Comparison of ENCODE assay signal across 16 cellular contexts in genomic region chr20:18738055-18738454, GRCh38.
DNase-seq lines count a peak whose midpoint lies in the region; FAIRE-seq and TF ChIP-seq lines count a peak whose summit lies in the region.
"Had no signal": no experiment of that assay in that cellular context is flagged by ENCODE, and none has a peak within 500 bp of the region (broad histone marks: within the 10 kb centered on the region; RNA-seq: fewer than 3 reads in every experiment).

No MANE protein-coding gene starts in this region.

- CTCF ChIA-PET in CD8-positive, alpha-beta memory T cell (lab: Charles Lee) = no interaction called here
- CTCF ChIA-PET in HEK293 (lab: Yijun Ruan, JAX) = interaction anchor here (0.7 kb wide), 1 partner anchor 852 kb away, joined by 4 read pairs; no protein-coding TSS in a partner anchor

- no peak for TF ChIP-seq CTCF in HEK293 (tag by site-specific recombination; IDR thresholded peaks at IDR 0.05)
- no peak for TF ChIP-seq CTCF in tibial artery (IDR thresholded peaks at IDR 0.05)

- no peak overlapping the region for H4K91ac ChIP-seq in mesenchymal stem cell (ENCODE audit: low read length)

- H3K4me3 ChIP-seq in CD8-positive, alpha-beta memory T cell (ENCODE audit: low read length) = no peak overlapping the region
- H3K4me3 ChIP-seq in HEK293 (ENCODE audit: low read depth, low read length) (no peak overlapping the region), mesenchymal stem cell (ENCODE audit: insufficient read depth in 1 of 2, low read depth in 1 of 2, low read length in 2 of 2) (no peak overlapping the region), tibial artery (no peak overlapping the region)
- H3K4me3 ChIP-seq: coronary artery had no signal

- WGBS in mesenchymal stem cell = 86% methylated on average over 5 of the region's 5 CpGs

- peaks cover 0 to 2% of the 10 kb centered on the region in 2 donors for H3K27me3 Mint-ChIP-seq in CD8-positive, alpha-beta memory T cell

- H3K27ac ChIP-seq in CD8-positive, alpha-beta memory T cell (ENCODE audit: low read depth, low read length) = peak overlapping the region; percentile 18
- H3K27ac ChIP-seq in HEK293 (ENCODE audit: extremely low read depth, low read depth, low read length) (no peak overlapping the region), angular gyrus (ENCODE audit: low read depth, low read length) (peak overlapping the region; percentile 19), mesenchymal stem cell (ENCODE audit: low read length, poor library complexity, severe bottlenecking) (no peak overlapping the region), tibial artery (no peak overlapping the region)
- H3K27ac ChIP-seq: coronary artery, HL-60 had no signal

- POLR2A ChIA-PET in CD8-positive, alpha-beta memory T cell (lab: Charles Lee) = no interaction called here
- POLR2A ChIA-PET in HEK293 (lab: Yijun Ruan, JAX) = no interaction called here

- intact Hi-C loops in tibial artery (cut with DNase I; ENCODE audit: low total_unique reads) = no loop called here

- no peak overlapping the region for H3K23ac ChIP-seq in mesenchymal stem cell (ENCODE audit: low read length in 2 of 2)

- H3K9ac ChIP-seq in mesenchymal stem cell (ENCODE audit: low read length) = no peak overlapping the region

- H3K27ac Mint-ChIP-seq in CD8-positive, alpha-beta memory T cell = peak overlapping the region; percentile 50 to 94 (median 82)

- H3K4me1 Mint-ChIP-seq in CD8-positive, alpha-beta memory T cell = peaks cover 28 to 51% (median 50%) of the 10 kb centered on the region in 3 donors

- H2BK120ac ChIP-seq in mesenchymal stem cell (ENCODE audit: low read depth, low read length) = no peak overlapping the region

- FAIRE-seq in GM12892 (lab: Jason Lieb, UNC) = no peak

- H3K4me2 ChIP-seq in mesenchymal stem cell (ENCODE audit: low read length, poor library complexity, severe bottlenecking) = no peak overlapping the region

- peaks cover 16% of the 10 kb centered on the region for H3K79me1 ChIP-seq in mesenchymal stem cell (replicated peaks; ENCODE audit: low read length, poor library complexity, severe bottlenecking)

- DNase-seq in CD8-positive, alpha-beta memory T cell = peak in 3 of 5 donors; percentile 15 to 77 (median 47)
- DNase-seq in mesenchymal stem cell (peak; percentile 19), GM12892 (ENCODE audit: insufficient read length) (no peak), GF-D8 (lab: John Stamatoyannopoulos, UW) (no peak), tibial artery (no peak)
- DNase-seq: activated CD4-positive, CD25-positive, alpha-beta regulatory T cell treated with anti-CD3 and anti-CD28 coated beads, Interleukin-2, amount 50 U/mL, for 72 hours; activated naive CD4-positive, alpha-beta T cell treated with anti-CD3 and anti-CD28 coated beads, Interleukin-2, amount 50 U/mL, for 16 hours; glutamatergic neuron; NCI-H1048; NCI-H446 treated with DMSO at 0.1 percent for 48 hours; occipital lobe; stimulated activated CD4-positive, alpha-beta T cell treated with anti-CD3 and anti-CD28 coated beads, Interleukin-15, amount 100 ng/mL, for 24 hours had no signal

- no peak overlapping the region for H2AK5ac ChIP-seq in mesenchymal stem cell (ENCODE audit: low read length, severe bottlenecking)

- peak overlapping the region in 6 of 7 donors; percentile 22 to 82 (median 42) for H3K4me3 Mint-ChIP-seq in CD8-positive, alpha-beta memory T cell

- H3K27me3 ChIP-seq in CD8-positive, alpha-beta memory T cell (ENCODE audit: insufficient read depth, low read length, poor library complexity, severe bottlenecking) = no peaks in the 10 kb centered on the region
- H3K27me3 ChIP-seq in mesenchymal stem cell (ENCODE audit: control insufficient read depth in 1 of 2, insufficient read depth in 1 of 2, low read length in 2 of 2) = no peaks in the 10 kb centered on the region
- no peaks in the 10 kb centered on the region for H3K27me3 ChIP-seq in tibial artery

- no peak overlapping the region for H3K4ac ChIP-seq in mesenchymal stem cell (ENCODE audit: low read depth in 1 of 2, low read length in 2 of 2)

- no peak overlapping the region for H2BK5ac ChIP-seq in mesenchymal stem cell (ENCODE audit: low read depth, low read length, poor library complexity, severe bottlenecking)

- no peak overlapping the region for H2AFZ ChIP-seq in mesenchymal stem cell (ENCODE audit: low read depth, low read length)

- no peak overlapping the region for H3K14ac ChIP-seq in mesenchymal stem cell (ENCODE audit: low read length in 2 of 2)

- H3K9me3 Mint-ChIP-seq in CD8-positive, alpha-beta memory T cell = no peaks in the 10 kb centered on the region

- no peak overlapping the region for H3K18ac ChIP-seq in mesenchymal stem cell (ENCODE audit: low read depth in 1 of 2, low read length in 2 of 2)

- no peak overlapping the region for H2BK15ac ChIP-seq in mesenchymal stem cell (ENCODE audit: low read depth, poor library complexity, severe bottlenecking)

- H3K36me3 ChIP-seq in CD8-positive, alpha-beta memory T cell (ENCODE audit: insufficient read depth, low read length) = no peaks in the 10 kb centered on the region
- H3K36me3 ChIP-seq in HEK293 (ENCODE audit: control insufficient read depth in 2 of 2, insufficient read depth in 1 of 2, low read length in 2 of 2) = no peaks in the 10 kb centered on the region
- no peaks in the 10 kb centered on the region for H3K36me3 ChIP-seq in mesenchymal stem cell (ENCODE audit: control insufficient read depth in 1 of 2, insufficient read depth in 2 of 2, low read depth in 1 of 2, low read length in 2 of 2)
- no peaks in the 10 kb centered on the region for H3K36me3 ChIP-seq in tibial artery

- no peak overlapping the region for H4K8ac ChIP-seq in mesenchymal stem cell (ENCODE audit: low read length)

- no peak overlapping the region for H2BK12ac ChIP-seq in mesenchymal stem cell (ENCODE audit: low read length in 2 of 2)

- H3K4me1 ChIP-seq in CD8-positive, alpha-beta memory T cell (ENCODE audit: insufficient read depth, low read length) = peaks cover 18% of the 10 kb centered on the region
- no peaks in the 10 kb centered on the region; the same call in 1 of the 2 replicates for H3K4me1 ChIP-seq in HEK293 (ENCODE audit: control insufficient read depth, insufficient read depth, low read length)
- H3K4me1 ChIP-seq in mesenchymal stem cell (ENCODE audit: control insufficient read depth, insufficient read depth, low read depth, low read length) = no peaks in the 10 kb centered on the region
- H3K4me1 ChIP-seq in tibial artery = peaks cover 0 to 18% (median 9%) of the 10 kb centered on the region in 4 donors

- TF ChIP-seq POLR2A in GM12892 (IDR thresholded peaks at IDR 0.05; ENCODE audit: low read depth, low read length) = no peak

- H3K36me3 Mint-ChIP-seq in CD8-positive, alpha-beta memory T cell = peaks cover 0 to 8% (median 8%) of the 10 kb centered on the region in 3 donors

- no peaks in the 10 kb centered on the region for H3K9me3 ChIP-seq in CD8-positive, alpha-beta memory T cell (ENCODE audit: low read length)
- H3K9me3 ChIP-seq in HEK293 (ENCODE audit: control insufficient read depth, insufficient read depth, low read depth, low read length) (no peaks in the 10 kb centered on the region), mesenchymal stem cell (ENCODE audit: control insufficient read depth, low read length) (no peaks in the 10 kb centered on the region), tibial artery (no peaks in the 10 kb centered on the region)

TF ChIP-seq in HEK293, 187 proteins besides CTCF, POLR2A, EP300 and RAD21:
- peak; percentile 89 for TF ChIP-seq KLF1 (tag by site-specific recombination; IDR thresholded peaks at IDR 0.05)
- TF ChIP-seq ZNF629 (tag by site-specific recombination; IDR thresholded peaks at IDR 0.05) = no peak
- TF ChIP-seq ZBTB1 (tag by site-specific recombination; IDR thresholded peaks at IDR 0.05) = no peak
- TF ChIP-seq ZNF202 (tag by site-specific recombination; IDR thresholded peaks at IDR 0.05; ENCODE audit: borderline replicate concordance) = no peak
TF ChIP-seq in HEK293: peak in this region for 1.

Comparison
In these comparisons a context has a peak if more than half of its experiments do, and no peak if none do; other contexts are left out.
1. DNase-seq: peak in CD8-positive, alpha-beta memory T cell (3 of 5) and mesenchymal stem cell (single experiment); none in GM12892 (single experiment), GF-D8 (single experiment) and tibial artery (0 of 2).
2. H3K27ac ChIP-seq: peak in CD8-positive, alpha-beta memory T cell (single experiment) and angular gyrus (single experiment); none in HEK293 (single experiment), mesenchymal stem cell (single experiment) and tibial artery (0 of 2).